ENCODE assay signal across 17 cellular contexts in the genomic region with DNA sequence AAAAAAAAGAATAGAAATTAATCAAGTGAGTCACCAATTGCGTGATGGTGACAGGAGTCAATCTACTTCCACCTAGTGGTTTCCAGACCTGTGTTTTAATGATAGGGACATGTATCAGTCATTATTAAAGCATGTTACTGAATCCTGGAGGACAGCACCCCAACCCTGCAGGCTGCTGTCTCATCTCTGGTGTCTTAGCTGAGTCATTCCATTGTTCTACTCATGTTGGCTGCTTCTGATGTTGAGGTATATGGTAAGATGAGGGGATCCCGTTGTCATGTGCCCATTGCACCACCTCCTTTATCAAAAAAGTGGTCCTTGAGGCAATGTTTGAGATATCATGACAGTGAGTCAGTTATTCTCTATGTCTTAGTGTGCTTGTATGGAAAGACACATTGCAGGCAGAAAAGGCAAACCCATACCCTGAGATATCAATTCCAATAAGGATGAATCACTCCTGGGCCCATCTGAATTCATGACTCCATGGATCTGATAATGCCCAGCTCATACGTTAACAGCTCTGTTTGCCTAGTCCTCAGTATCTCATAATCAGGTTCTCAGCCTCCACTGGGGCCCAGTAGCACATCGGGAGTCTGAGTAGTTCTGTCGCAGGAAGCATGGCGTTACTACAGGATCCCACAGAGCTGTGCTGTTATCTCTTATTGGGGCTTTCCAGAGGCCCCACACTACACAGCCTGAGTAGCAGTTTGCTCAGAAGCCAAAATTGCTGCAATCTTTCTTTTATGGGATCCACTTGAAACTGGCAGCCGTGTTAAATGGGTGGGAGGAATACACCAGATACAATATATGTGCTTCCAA. TPM values are rescaled to one million over a fixed set of nuclear protein-coding genes. Genes with fewer than 3 reads are reported as not detected.
DNase-seq lines count a peak whose midpoint lies in the region; ATAC-seq lines count a peak whose summit lies in the region.
"Had no signal": no experiment of that assay in that cellular context is flagged by ENCODE, and none has a peak within 500 bp of the region (broad histone marks: within the 10 kb centered on the region; RNA-seq: fewer than 3 reads in every experiment).

No MANE protein-coding gene starts in this region.

- peak; percentile 57 for ATAC-seq in activated CD8-positive, alpha-beta memory T cell treated with anti-CD3 and anti-CD28 coated beads, Interleukin-2, amount 10 ng/mL, durations not matched to agents 7 days and 5 days
- no peak for ATAC-seq in GM19455 (IDR thresholded peaks at IDR 0.05; ENCODE audit: unreplicated experiment)
- ATAC-seq: HCT116, SK-N-SH treated with all-trans-retinoic acid at 6 μM for 48 hours had no signal

- H3K9me3 ChIP-seq in GM23248 (ENCODE audit: low read depth): no peaks in the 10 kb centered on the region
- no peaks in the 10 kb centered on the region for H3K9me3 ChIP-seq in CD4-positive, alpha-beta memory T cell (ENCODE audit: control insufficient read depth in 1 of 2, low read length in 2 of 2)
- H3K9me3 ChIP-seq: suprapubic skin had no signal

- H3K4me1 ChIP-seq in GM23248 (ENCODE audit: insufficient read depth): no peaks in the 10 kb centered on the region
- H3K4me1 ChIP-seq in CD4-positive, alpha-beta memory T cell (ENCODE audit: insufficient read depth, low read length): no peaks in the 10 kb centered on the region
- H3K4me1 ChIP-seq: suprapubic skin had no signal

- H2AFZ ChIP-seq in GM23248: no peak overlapping the region

- no peaks in the 10 kb centered on the region for H3K27me3 Mint-ChIP-seq in activated CD8-positive, alpha-beta memory T cell treated with anti-CD3 and anti-CD28 coated beads, Interleukin-2, amount 10 ng/mL, durations not matched to agents 7 days and 5 days
- peaks cover 2% of the 10 kb centered on the region in 2 donors for H3K27me3 Mint-ChIP-seq in CD4-positive, alpha-beta memory T cell
- no peaks in the 10 kb centered on the region for H3K27me3 Mint-ChIP-seq in activated T-helper 2 cell treated with anti-CD3 and anti-CD28 coated beads, Interferon-gamma antibody, Interleukin-2, Interleukin-4, amounts not matched to agents 10 μg/mL and 5 μg/mL and 100 μg/mL, durations not matched to agents 14 hours and 24 hours and 36 hours (ENCODE audit: low read depth)

- intact Hi-C loops in CD4-positive, alpha-beta memory T cell (cut with micrococcal nuclease): no loop called here
- intact Hi-C loops in activated T-helper 2 cell treated with anti-CD3 and anti-CD28 coated beads, Interferon-gamma antibody, Interleukin-2, Interleukin-4, amounts not matched to agents 10 μg/mL and 5 μg/mL and 100 μg/mL, durations not matched to agents 14 hours and 24 hours and 36 hours (cut with micrococcal nuclease): loop anchor here (1.0 to 5.0 kb wide), 2 partner anchors 22 to 40 kb away; no protein-coding TSS in a partner anchor

- peaks cover 3% of the 10 kb centered on the region for H3K4me1 Mint-ChIP-seq in activated CD8-positive, alpha-beta memory T cell treated with anti-CD3 and anti-CD28 coated beads, Interleukin-2, amount 10 ng/mL, durations not matched to agents 7 days and 5 days
- no peaks in the 10 kb centered on the region for H3K4me1 Mint-ChIP-seq in CD4-positive, alpha-beta memory T cell
- H3K4me1 Mint-ChIP-seq in activated T-helper 2 cell treated with anti-CD3 and anti-CD28 coated beads, Interferon-gamma antibody, Interleukin-2, Interleukin-4, amounts not matched to agents 10 μg/mL and 5 μg/mL and 100 μg/mL, durations not matched to agents 14 hours and 24 hours and 36 hours (ENCODE audit: low read depth): peaks cover 7% of the 10 kb centered on the region

- H3K36me3 Mint-ChIP-seq in activated CD8-positive, alpha-beta memory T cell treated with anti-CD3 and anti-CD28 coated beads, Interleukin-2, amount 10 ng/mL, durations not matched to agents 7 days and 5 days: peaks cover 12% of the 10 kb centered on the region
- H3K36me3 Mint-ChIP-seq in CD4-positive, alpha-beta memory T cell: peaks cover 5 to 9% of the 10 kb centered on the region in 2 donors
- peaks cover 8% of the 10 kb centered on the region for H3K36me3 Mint-ChIP-seq in activated T-helper 2 cell treated with anti-CD3 and anti-CD28 coated beads, Interferon-gamma antibody, Interleukin-2, Interleukin-4, amounts not matched to agents 10 μg/mL and 5 μg/mL and 100 μg/mL, durations not matched to agents 14 hours and 24 hours and 36 hours (ENCODE audit: low read depth)

- H3K9me3 Mint-ChIP-seq in activated CD8-positive, alpha-beta memory T cell treated with anti-CD3 and anti-CD28 coated beads, Interleukin-2, amount 10 ng/mL, durations not matched to agents 7 days and 5 days (ENCODE audit: low read depth): no peaks in the 10 kb centered on the region
- H3K9me3 Mint-ChIP-seq in CD4-positive, alpha-beta memory T cell: no peaks in the 10 kb centered on the region
- H3K9me3 Mint-ChIP-seq in activated T-helper 2 cell treated with anti-CD3 and anti-CD28 coated beads, Interferon-gamma antibody, Interleukin-2, Interleukin-4, amounts not matched to agents 10 μg/mL and 5 μg/mL and 100 μg/mL, durations not matched to agents 14 hours and 24 hours and 36 hours: no peaks in the 10 kb centered on the region

- 81 to 87% methylated on average over 7 of the region's 7 CpGs for WGBS in GM23248 (ENCODE audit: low coverage in 1 of 2, low lambda C conversion rate in 2 of 2, missing lambda C conversion rate in 2 of 2), 2 experiments

- DNase-seq in activated CD8-positive, alpha-beta memory T cell treated with anti-CD3 and anti-CD28 coated beads, Interleukin-2, amount 10 ng/mL, durations not matched to agents 7 days and 5 days: no peak
- DNase-seq in activated CD8-positive, alpha-beta memory T cell treated with anti-CD3 and anti-CD28 coated beads for 24 hours: no peak
- DNase-seq in GM23248 (peak; percentile 36), T1000 (lab: John Stamatoyannopoulos, UW) (peak; percentile 41), kidney tubule cell (ENCODE audit: low spot score) (peak; percentile 47)
- DNase-seq in CD4-positive, alpha-beta memory T cell: no peak
- no peak for DNase-seq in activated T-helper 2 cell treated with anti-CD3 and anti-CD28 coated beads, Interferon-gamma antibody, Interleukin-2, Interleukin-4, amounts not matched to agents 10 μg/mL and 5 μg/mL and 100 μg/mL, durations not matched to agents 14 hours and 24 hours and 36 hours (ENCODE audit: low spot score)
- DNase-seq: ACHN; activated CD8-positive, alpha-beta memory T cell treated with anti-CD3 and anti-CD28 coated beads, Interleukin-2, amount 50 U/mL, for 4 hours; amniotic stem cell; islet precursor cell; NCI-H345 had no signal

- POLR2A ChIA-PET in CD4-positive, alpha-beta memory T cell (lab: Charles Lee; ENCODE audit: partially characterized antibody): no interaction called here

- H3K4me3 Mint-ChIP-seq in activated CD8-positive, alpha-beta memory T cell treated with anti-CD3 and anti-CD28 coated beads, Interleukin-2, amount 10 ng/mL, durations not matched to agents 7 days and 5 days: no peak overlapping the region
- no peak overlapping the region for H3K4me3 Mint-ChIP-seq in CD4-positive, alpha-beta memory T cell
- no peak overlapping the region for H3K4me3 Mint-ChIP-seq in activated T-helper 2 cell treated with anti-CD3 and anti-CD28 coated beads, Interferon-gamma antibody, Interleukin-2, Interleukin-4, amounts not matched to agents 10 μg/mL and 5 μg/mL and 100 μg/mL, durations not matched to agents 14 hours and 24 hours and 36 hours (ENCODE audit: low read depth)

- no peaks in the 10 kb centered on the region for H3F3A ChIP-seq in GM23248 (ENCODE audit: insufficient read depth)

- in situ Hi-C loops in GM23248 (cut with MboI): no loop called here

- no peaks in the 10 kb centered on the region for H3K79me2 ChIP-seq in GM23248 (ENCODE audit: insufficient read depth)

- H3K9ac ChIP-seq in GM23248: no peak overlapping the region

- H3K36me3 ChIP-seq in GM23248 (ENCODE audit: low read depth): no peaks in the 10 kb centered on the region; the same call in 1 of the 2 replicates
- H3K36me3 ChIP-seq in CD4-positive, alpha-beta memory T cell (ENCODE audit: insufficient read depth, low read length): no peaks in the 10 kb centered on the region

- CTCF ChIA-PET in activated CD8-positive, alpha-beta memory T cell treated with anti-CD3 and anti-CD28 coated beads, Interleukin-2, amount 10 ng/mL, durations not matched to agents 7 days and 5 days (lab: Charles Lee): interaction anchor here (1.3 to 2.0 kb wide), 2 partner anchors 31 to 176 kb away, joined by 3 to 4 read pairs; a partner anchor contains a TSS
- CTCF ChIA-PET in CD4-positive, alpha-beta memory T cell (lab: Charles Lee; ENCODE audit: partially characterized antibody): no interaction called here

- no peaks in the 10 kb centered on the region for H3K9me2 ChIP-seq in GM23248 (ENCODE audit: insufficient read depth)

- no peaks in the 10 kb centered on the region for H3K27me3 ChIP-seq in GM23248 (replicated peaks; ENCODE audit: insufficient read depth)
- H3K27me3 ChIP-seq in CD4-positive, alpha-beta memory T cell (ENCODE audit: insufficient read depth, low read length): no peaks in the 10 kb centered on the region
- H3K27me3 ChIP-seq: suprapubic skin had no signal

- H3K27ac ChIP-seq in GM23248: no peak overlapping the region
- H3K27ac ChIP-seq in CD4-positive, alpha-beta memory T cell (ENCODE audit: low read depth, low read length): no peak overlapping the region
- H3K27ac ChIP-seq: skin epidermis, suprapubic skin had no signal

- no peak overlapping the region for H3K27ac Mint-ChIP-seq in activated CD8-positive, alpha-beta memory T cell treated with anti-CD3 and anti-CD28 coated beads, Interleukin-2, amount 10 ng/mL, durations not matched to agents 7 days and 5 days
- no peak overlapping the region for H3K27ac Mint-ChIP-seq in CD4-positive, alpha-beta memory T cell
- H3K27ac Mint-ChIP-seq in activated T-helper 2 cell treated with anti-CD3 and anti-CD28 coated beads, Interferon-gamma antibody, Interleukin-2, Interleukin-4, amounts not matched to agents 10 μg/mL and 5 μg/mL and 100 μg/mL, durations not matched to agents 14 hours and 24 hours and 36 hours: no peak overlapping the region

- H4K20me1 ChIP-seq in GM23248 (ENCODE audit: insufficient read depth): no peaks in the 10 kb centered on the region

- no peak overlapping the region for H3K4me3 ChIP-seq in GM23248
- H3K4me3 ChIP-seq in CD4-positive, alpha-beta memory T cell (ENCODE audit: low read length in 2 of 2): no peak overlapping the region
- H3K4me3 ChIP-seq: skin epidermis, suprapubic skin had no signal

- no peak overlapping the region for H3K4me2 ChIP-seq in GM23248 (ENCODE audit: unreplicated experiment)

RNA-seq across cellular contexts. Expression of a gene that starts 31.2 kb away (rescaled TPM):
- 100 to 1,000 TPM in 1 of 2 experiments, 10 to 100 TPM in 1; 91.4 to 121 TPM for total RNA-seq in activated CD8-positive, alpha-beta memory T cell treated with anti-CD3 and anti-CD28 coated beads, Interleukin-2, amount 10 ng/mL, durations not matched to agents 7 days and 5 days
- 10.4 and 14.8 TPM in 2 replicates for total RNA-seq in GM23248 (2014; rRNA removed; shearing (Covaris generic))
- 5.5 and 6.2 TPM in 2 replicates for polyA plus RNA-seq in GM23248 (2016; fragmentation: Nextera tagmentation; extraction: Ambion mirVana)
- total RNA-seq in CD4-positive, alpha-beta memory T cell: 10 to 100 TPM; 27.7 to 35.7 TPM
- polyA plus RNA-seq in CD4-positive, alpha-beta memory T cell: 1 to 10 TPM; 3.3 to 6.8 TPM
- total RNA-seq in activated T-helper 2 cell treated with anti-CD3 and anti-CD28 coated beads, Interferon-gamma antibody, Interleukin-2, Interleukin-4, amounts not matched to agents 10 μg/mL and 5 μg/mL and 100 μg/mL, durations not matched to agents 14 hours and 24 hours and 36 hours: 232 and 233 TPM in 2 replicates

Comparison
In these comparisons a context has a peak if more than half of its experiments do, and no peak if none do; other contexts are left out.
1. DNase-seq: peak in GM23248 (single experiment), T1000 (single experiment) and kidney tubule cell (single experiment); none in activated CD8-positive, alpha-beta memory T cell treated with anti-CD3 and anti-CD28 coated beads, Interleukin-2, amount 10 ng/mL, durations not matched to agents 7 days and 5 days (single experiment), activated CD8-positive, alpha-beta memory T cell treated with anti-CD3 and anti-CD28 coated beads for 24 hours (single experiment), CD4-positive, alpha-beta memory T cell (0 of 5) and activated T-helper 2 cell treated with anti-CD3 and anti-CD28 coated beads, Interferon-gamma antibody, Interleukin-2, Interleukin-4, amounts not matched to agents 10 μg/mL and 5 μg/mL and 100 μg/mL, durations not matched to agents 14 hours and 24 hours and 36 hours (single experiment).